Comparison of ENCODE assay signal across 20 cellular contexts in genomic region chr10:44759122-44759521, GRCh38.
DNase-seq lines count a peak whose midpoint lies in the region; ATAC-seq, FAIRE-seq and TF ChIP-seq lines count a peak whose summit lies in the region.
"Had no signal": no experiment of that assay in that cellular context is flagged by ENCODE, and none has a peak within 500 bp of the region (broad histone marks: within the 10 kb centered on the region; RNA-seq: fewer than 3 reads in every experiment).

No MANE protein-coding gene starts in this region.

- no peak for TF ChIP-seq RAD21 in K562 (CRISPR knock-in tag; conservative IDR thresholded peaks at IDR 0.05 in 1 of 2, IDR thresholded peaks at IDR 0.05 in 1 of 2)

- DNase-seq in KBM-7 (peak; percentile 31), NB4 (ENCODE audit: low read depth) (peak; percentile 13), K562 (ENCODE audit: extremely low read depth in 1 of 4, low spot score in 3 of 4) (no peak), RKO (ENCODE audit: low spot score) (no peak)
- DNase-seq in stimulated activated naive CD8-positive, alpha-beta T cell treated with anti-CD3 and anti-CD28 coated beads, Interleukin-15, amount 100 ng/mL, for 72 hours = no peak
- DNase-seq: Calu3; CD8-positive, alpha-beta memory T cell; DMS153; GOT3; HCEC 1CT; MM.1S; NCI-H1694; NCI-H446; NCI-H526; SIG-M5; SK-N-SH had no signal

- no peaks in the 10 kb centered on the region for H3K4me1 Mint-ChIP-seq in stimulated activated naive CD8-positive, alpha-beta T cell treated with anti-CD3 and anti-CD28 coated beads, Interleukin-15, amount 100 ng/mL, for 72 hours
- H3K4me1 Mint-ChIP-seq: CD8-positive, alpha-beta memory T cell; IgD-negative memory B cell had no signal

- intact Hi-C loops in K562 (cut with micrococcal nuclease) = no loop called here

- H3K79me2 ChIP-seq in K562 (ENCODE audit: control insufficient read depth, insufficient read depth, low read length) = no peaks in the 10 kb centered on the region

- H3K27me3 ChIP-seq in K562 (ENCODE audit: control insufficient read depth in 2 of 2, insufficient read depth in 2 of 2, low read length in 2 of 2) = no peaks in the 10 kb centered on the region

- ATAC-seq in K562 (no peak), HG03439 (IDR thresholded peaks at IDR 0.05; ENCODE audit: unreplicated experiment) (no peak), HG03521 (IDR thresholded peaks at IDR 0.05; ENCODE audit: unreplicated experiment) (no peak)
- no peak for ATAC-seq in stimulated activated naive CD8-positive, alpha-beta T cell treated with anti-CD3 and anti-CD28 coated beads, Interleukin-15, amount 100 ng/mL, for 72 hours

- H4K20me1 ChIP-seq in K562 (replicated peaks; ENCODE audit: control insufficient read depth, insufficient read depth, low read length) = no peaks in the 10 kb centered on the region

- H3K27ac Mint-ChIP-seq in stimulated activated naive CD8-positive, alpha-beta T cell treated with anti-CD3 and anti-CD28 coated beads, Interleukin-15, amount 100 ng/mL, for 72 hours = no peak overlapping the region
- H3K27ac Mint-ChIP-seq: CD8-positive, alpha-beta memory T cell; IgD-negative memory B cell had no signal

- no peak for FAIRE-seq in K562 (lab: Jason Lieb, UNC)
- FAIRE-seq: GM12892 had no signal

- TF ChIP-seq CTCF in NB4 (IDR thresholded peaks at IDR 0.05; ENCODE audit: low read depth, low read length) (no peak), K562 (IDR thresholded peaks at IDR 0.05 in 2 of 3, conservative IDR thresholded peaks at IDR 0.05 in 1 of 3; ENCODE audit: insufficient read depth in 2 of 3, low read depth in 1 of 3, low read length in 3 of 3) (no peak)

- H3K4me3 Mint-ChIP-seq in stimulated activated naive CD8-positive, alpha-beta T cell treated with anti-CD3 and anti-CD28 coated beads, Interleukin-15, amount 100 ng/mL, for 72 hours = no peak overlapping the region
- H3K4me3 Mint-ChIP-seq: CD8-positive, alpha-beta memory T cell; IgD-negative memory B cell had no signal

- POLR2A ChIA-PET in K562 (lab: Yijun Ruan, JAX) = interaction anchor here (0.7 kb wide), 1 partner anchor 401 kb away, joined by 3 read pairs; no protein-coding TSS in a partner anchor

- H3K9ac ChIP-seq in K562 (ENCODE audit: insufficient read depth in 1 of 2, low read depth in 2 of 2, low read length in 2 of 2) = no peak overlapping the region
- H3K9ac ChIP-seq: SK-N-SH had no signal

- H3K9me3 Mint-ChIP-seq in stimulated activated naive CD8-positive, alpha-beta T cell treated with anti-CD3 and anti-CD28 coated beads, Interleukin-15, amount 100 ng/mL, for 72 hours = no peaks in the 10 kb centered on the region

- no peaks in the 10 kb centered on the region for H3K4me1 ChIP-seq in K562 (replicated peaks in 1 of 2; ENCODE audit: control insufficient read depth in 2 of 2, insufficient read depth in 2 of 2, low read length in 2 of 2)

- no peak overlapping the region for H3K4me2 ChIP-seq in K562 (ENCODE audit: insufficient read depth, low read length)

- no peaks in the 10 kb centered on the region for H3K36me3 ChIP-seq in K562 (ENCODE audit: control insufficient read depth, insufficient read depth, low read length)

- no peak overlapping the region for H2AFZ ChIP-seq in K562 (ENCODE audit: low read depth, low read length)

- in situ Hi-C loops in KBM-7 (cut with MboI; ENCODE audit: low pct_unique_long_range_greater_than_20kb, low sequenced_read_pairs) (no loop called here), K562 (cut with MboI) (no loop called here)

- BruUV-seq in K562 (replicated peaks; lab: Mats Ljungman, UMichigan) = no TSS peak

- CTCF ChIA-PET in K562 (lab: Yijun Ruan, JAX; ENCODE audit: low intra/inter-chr PET ratio) = no interaction called here

- no peak overlapping the region for H3K27ac ChIP-seq in K562 (ENCODE audit: extremely low read depth, low read depth, low read length)

- no peaks in the 10 kb centered on the region for H3K9me3 ChIP-seq in K562 (replicated peaks; ENCODE audit: control insufficient read depth, insufficient read depth, low read depth, low read length)
- H3K9me3 ChIP-seq: SK-N-SH had no signal

- 2% methylated on average over 5 of the region's 5 CpGs for WGBS in K562 (ENCODE audit: insufficient coverage, low coverage, missing lambda C conversion rate)

- peaks cover 20% of the 10 kb centered on the region for H3K27me3 Mint-ChIP-seq in stimulated activated naive CD8-positive, alpha-beta T cell treated with anti-CD3 and anti-CD28 coated beads, Interleukin-15, amount 100 ng/mL, for 72 hours
- H3K27me3 Mint-ChIP-seq: IgD-negative memory B cell had no signal

- TF ChIP-seq EP300 in K562 (IDR thresholded peaks at IDR 0.05; ENCODE audit: low read length) = no peak

- H3K4me3 ChIP-seq in NB4 (ENCODE audit: low read depth, low read length) (no peak overlapping the region), K562 (no peak overlapping the region)

- TF ChIP-seq POLR2A in NB4 (IDR thresholded peaks at IDR 0.05; ENCODE audit: extremely low read depth, insufficient read length) = no peak
- TF ChIP-seq POLR2A in K562 (conservative IDR thresholded peaks at IDR 0.05) = no peak

- H3K9me1 ChIP-seq in K562 (ENCODE audit: control insufficient read depth, insufficient read depth, low read length) = no peaks in the 10 kb centered on the region

TF ChIP-seq in K562, 482 proteins besides CTCF, POLR2A, EP300 and RAD21:
- TF ChIP-seq PKNOX1 (IDR thresholded peaks at IDR 0.05) (peak; percentile 6; the same call in 1 of the 2 replicates), KLF6 (CRISPR knock-in tag; IDR thresholded peaks at IDR 0.05; ENCODE audit: borderline replicate concordance) (no peak), ZFP91 (CRISPR knock-in tag; IDR thresholded peaks at IDR 0.05) (no peak), RBFOX2 (IDR thresholded peaks at IDR 0.05; ENCODE audit: low read depth, low read length) (no peak), SPI1 (IDR thresholded peaks at IDR 0.05; ENCODE audit: borderline replicate concordance, low read depth, low read length) (peak; percentile 80)

Comparison
In these comparisons a context has a peak if more than half of its experiments do, and no peak if none do; other contexts are left out.
1. DNase-seq: peak in KBM-7 (single experiment) and NB4 (single experiment); none in K562 (0 of 4), stimulated activated naive CD8-positive, alpha-beta T cell treated with anti-CD3 and anti-CD28 coated beads, Interleukin-15, amount 100 ng/mL, for 72 hours (0 of 2) and RKO (single experiment).